ENCODE assay signal across 11 cellular contexts in the genomic region with DNA sequence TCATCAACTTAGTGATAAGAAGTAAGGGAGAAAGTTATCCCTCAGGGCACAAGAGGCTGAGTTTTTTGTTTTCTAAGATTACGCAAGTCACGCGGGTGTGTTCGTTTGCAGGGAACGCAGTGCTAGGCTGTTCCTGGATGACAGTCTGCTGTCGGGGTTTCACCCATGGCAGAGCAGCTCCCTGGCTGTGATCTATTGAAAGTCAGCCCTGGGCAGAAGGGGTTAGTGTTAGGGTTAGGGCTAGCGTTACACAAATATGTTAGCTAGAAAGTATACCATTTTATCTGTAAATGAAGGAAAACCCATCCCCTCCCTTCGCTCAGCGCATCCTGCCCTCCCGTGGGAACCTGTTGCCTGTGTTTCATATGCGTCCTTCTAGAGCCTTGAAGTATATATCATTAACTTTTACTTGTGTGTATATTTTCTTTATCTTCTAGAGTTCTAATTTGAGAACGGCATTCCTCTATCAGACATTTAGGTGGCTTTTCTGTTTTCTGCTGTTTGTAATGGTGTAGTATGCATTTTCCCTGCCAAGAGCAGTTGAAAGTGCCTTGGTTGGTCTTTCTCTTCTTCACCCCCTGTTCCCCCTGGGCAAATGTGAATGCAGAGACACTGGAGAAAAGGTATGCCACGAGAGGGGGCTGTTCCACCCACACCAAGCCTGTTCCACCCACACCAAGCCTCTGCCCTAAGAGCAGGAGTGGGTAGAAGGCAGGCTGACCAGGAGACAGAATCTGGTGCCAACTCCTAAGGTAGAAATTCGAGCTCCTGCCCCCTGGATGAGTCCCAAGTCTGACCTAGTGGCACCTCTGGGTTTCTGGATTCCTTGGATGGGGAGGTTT. TPM values are rescaled to one million over a fixed set of nuclear protein-coding genes. Genes with fewer than 3 reads are reported as not detected.
A peak's percentile ranks its signal among the peaks of the same experiment; 100 is the strongest.
DNase-seq lines count a peak whose midpoint lies in the region; ATAC-seq, FAIRE-seq and TF ChIP-seq lines count a peak whose summit lies in the region.
"Had no signal": no experiment of that assay in that cellular context is flagged by ENCODE, and none has a peak within 500 bp of the region (broad histone marks: within the 10 kb centered on the region; RNA-seq: fewer than 3 reads in every experiment).

No MANE protein-coding gene starts in this region.

- peaks cover 0 to 19% (median 0%) of the 10 kb centered on the region in 3 donors for H3K4me1 ChIP-seq in pancreas

- no peaks in the 10 kb centered on the region for H3K9me3 ChIP-seq in pancreas

- no peak overlapping the region for H3K4me3 ChIP-seq in pancreas

- no peak for TF ChIP-seq CTCF in pancreas (IDR thresholded peaks at IDR 0.05)

- 38 to 39% methylated on average over 14 of the region's 14 CpGs for WGBS in pancreas, 2 donors

- H3K27ac ChIP-seq in pancreas = peak overlapping the region in 1 of 4 donors; percentile 17

- no peaks in the 10 kb centered on the region for H3K27me3 ChIP-seq in pancreas

- peak; percentile 4 for DNase-seq in NCI-H1436 (lab: John Stamatoyannopoulos, UW)
- no peak for DNase-seq in NCI-H1436 treated with DMSO at 0.1 percent for 48 hours (lab: John Stamatoyannopoulos, UW)
- DNase-seq in NCI-H460 (ENCODE audit: extremely low read depth, low read depth) = peak; percentile 19
- peak; percentile 21 to 30 for DNase-seq in dermis microvascular lymphatic vessel endothelial cell (ENCODE audit: low read depth in 2 of 2)
- peak in 3 of 6 donors; percentile 20 to 42 (median 28) for DNase-seq in pancreas
- DNase-seq in NCI-H774 (lab: John Stamatoyannopoulos, UW) = no peak
- DNase-seq: aorta, H7, substantia nigra had no signal

- intact Hi-C loops in pancreas (cut with DNase I) = no loop called here

- H3K36me3 ChIP-seq in pancreas = no peaks in the 10 kb centered on the region

- ATAC-seq in pancreas = peak; percentile 57 to 81 (median 68)
- ATAC-seq in GM21367 (IDR thresholded peaks at IDR 0.05; ENCODE audit: unreplicated experiment) = no peak
- no peak for ATAC-seq in HG03565 (IDR thresholded peaks at IDR 0.05; ENCODE audit: unreplicated experiment)

- no peak for FAIRE-seq in pancreas (lab: Jason Lieb, UNC)

RNA-seq across cellular contexts. Expression of a gene that starts 47.0 kb away (rescaled TPM):
- 8.9 TPM in 2 replicates for total RNA-seq in NCI-H460 (2014; rRNA removed; shearing (Covaris generic))
- 8.6 and 9.1 TPM in 2 replicates for polyA plus RNA-seq in NCI-H460 (2014; cell fraction: nucleus; rRNA removed)
- total RNA-seq in dermis microvascular lymphatic vessel endothelial cell = 6.0 and 7.2 TPM in 2 replicates
- 10 to 100 TPM in 1 of 6 donors, 1 to 10 TPM in 5; 5.8 to 15.0 (median 8.9) TPM for total RNA-seq in pancreas
- 1 to 10 TPM; 3.7 to 7.6 TPM for polyA plus RNA-seq in pancreas

Comparison
In these comparisons a context has a peak if more than half of its experiments do, and no peak if none do; other contexts are left out.
1. DNase-seq: peak in NCI-H1436 (single experiment), NCI-H460 (single experiment) and dermis microvascular lymphatic vessel endothelial cell (2 of 2); none in NCI-H1436 treated with DMSO at 0.1 percent for 48 hours (single experiment) and NCI-H774 (single experiment).
2. ATAC-seq: peak in pancreas (4 of 4); none in GM21367 (single experiment) and HG03565 (single experiment).